In the genomic region with DNA sequence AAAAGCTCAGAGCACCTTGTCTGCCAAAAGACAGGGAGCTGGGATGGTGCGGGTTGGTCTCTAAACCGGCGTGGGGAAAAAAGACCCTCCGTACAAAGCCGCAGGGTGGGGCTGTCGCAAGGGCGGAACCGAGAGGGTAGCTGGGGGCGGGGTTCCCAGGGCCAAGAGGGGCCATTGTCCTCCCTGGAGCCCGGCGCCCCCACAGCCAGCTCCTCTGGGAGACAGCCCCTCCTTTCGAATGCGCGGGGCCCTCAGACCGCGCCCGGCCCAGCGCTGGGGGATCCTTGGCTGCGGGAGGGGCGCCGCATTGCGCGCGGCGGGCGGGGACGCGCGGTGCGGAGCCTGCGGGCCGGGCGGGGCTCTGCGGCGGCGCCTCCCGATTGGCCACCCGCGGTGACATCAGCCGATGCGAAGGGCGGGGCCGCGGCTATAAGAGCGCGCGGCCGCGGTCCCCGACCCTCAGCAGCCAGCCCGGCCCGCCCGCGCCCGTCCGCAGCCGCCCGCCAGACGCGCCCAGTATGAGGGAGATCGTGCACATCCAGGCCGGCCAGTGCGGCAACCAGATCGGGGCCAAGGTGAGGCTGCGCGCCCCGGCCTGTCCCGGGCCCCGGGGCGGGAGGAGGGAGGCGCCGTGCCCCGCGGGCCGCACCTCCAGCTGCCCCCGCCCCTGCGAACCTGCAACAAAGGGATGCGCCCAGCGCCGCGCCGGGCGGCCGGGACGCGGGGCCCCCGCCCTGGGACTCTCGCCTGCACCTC, we compare ENCODE assay signal across 8 cellular contexts. TPM values are rescaled to one million over a fixed set of nuclear protein-coding genes. Genes with fewer than 3 reads are reported as not detected.
DNase-seq lines count a peak whose midpoint lies in the region; ATAC-seq and TF ChIP-seq lines count a peak whose summit lies in the region.

TSS of gene TUBB3 (plus strand) at position 459 of the 756 bp plus-strand sequence. CDS start at position 519, 60 bp downstream.

- peak within 1 kb of the TSS; percentile 66 for H3K27ac ChIP-seq in 22Rv1

- no peaks in the 10 kb centered on the region for H3K36me3 Mint-ChIP-seq in dendritic cell treated with granulocyte-macrophage colony-stimulating factor and Interleukin-4, amounts not matched to agents 40 ng/mL and 50 ng/mL, for 4 days (ENCODE audit: low read depth)
- H3K36me3 Mint-ChIP-seq in stimulated activated effector memory CD8-positive, alpha-beta T cell treated with anti-CD3 and anti-CD28 coated beads, Interleukin-12 subunit alpha, Interleukin-12 subunit beta, amount 100 ng/mL, for 72 hours: peaks cover under 1% of the 10 kb centered on the region

- intact Hi-C loops in dendritic cell treated with granulocyte-macrophage colony-stimulating factor and Interleukin-4, amounts not matched to agents 40 ng/mL and 50 ng/mL, for 4 days (cut with micrococcal nuclease): loop anchor here (5.0 kb wide), 1 partner anchor 49 kb away; no protein-coding TSS in a partner anchor

- H3K27me3 Mint-ChIP-seq in dendritic cell treated with granulocyte-macrophage colony-stimulating factor and Interleukin-4, amounts not matched to agents 40 ng/mL and 50 ng/mL, for 4 days: peaks cover 82% of the 10 kb centered on the region

- peaks cover 63% of the 10 kb centered on the region for H3K4me1 Mint-ChIP-seq in dendritic cell treated with granulocyte-macrophage colony-stimulating factor and Interleukin-4, amounts not matched to agents 40 ng/mL and 50 ng/mL, for 4 days (ENCODE audit: low read depth)
- H3K4me1 Mint-ChIP-seq in stimulated activated effector memory CD8-positive, alpha-beta T cell treated with anti-CD3 and anti-CD28 coated beads, Interleukin-12 subunit alpha, Interleukin-12 subunit beta, amount 100 ng/mL, for 72 hours: peaks cover 43% of the 10 kb centered on the region

- DNase-seq in GDM1 (lab: John Stamatoyannopoulos, UW) (peak; percentile 44), MG63 (peak; percentile 99), kidney glomerular epithelial cell (lab: John Stamatoyannopoulos, UW) (peak; percentile 64)
- peak; percentile 49 to 86 for DNase-seq in stimulated activated effector memory CD8-positive, alpha-beta T cell treated with anti-CD3 and anti-CD28 coated beads, Interleukin-12 subunit alpha, Interleukin-12 subunit beta, amount 100 ng/mL, for 72 hours (ENCODE audit: low spot score in 2 of 2)

- ATAC-seq in SK-N-SH treated with all-trans-retinoic acid at 6 μM for 48 hours (peak; percentile 28), GM18511 (IDR thresholded peaks at IDR 0.05; ENCODE audit: unreplicated experiment) (no peak)
- peak; percentile 62 for ATAC-seq in stimulated activated effector memory CD8-positive, alpha-beta T cell treated with anti-CD3 and anti-CD28 coated beads, Interleukin-12 subunit alpha, Interleukin-12 subunit beta, amount 100 ng/mL, for 72 hours

- H3K9me3 ChIP-seq in MG63: no peaks in the 10 kb centered on the region

- H3K4me3 ChIP-seq in MG63: peak within 1 kb of the TSS; percentile 84

- no peaks in the 10 kb centered on the region for H3K9me3 Mint-ChIP-seq in dendritic cell treated with granulocyte-macrophage colony-stimulating factor and Interleukin-4, amounts not matched to agents 40 ng/mL and 50 ng/mL, for 4 days
- H3K9me3 Mint-ChIP-seq in stimulated activated effector memory CD8-positive, alpha-beta T cell treated with anti-CD3 and anti-CD28 coated beads, Interleukin-12 subunit alpha, Interleukin-12 subunit beta, amount 100 ng/mL, for 72 hours: no peaks in the 10 kb centered on the region

- peak within 1 kb of the TSS; percentile 71 for H3K4me3 Mint-ChIP-seq in dendritic cell treated with granulocyte-macrophage colony-stimulating factor and Interleukin-4, amounts not matched to agents 40 ng/mL and 50 ng/mL, for 4 days
- H3K4me3 Mint-ChIP-seq in stimulated activated effector memory CD8-positive, alpha-beta T cell treated with anti-CD3 and anti-CD28 coated beads, Interleukin-12 subunit alpha, Interleukin-12 subunit beta, amount 100 ng/mL, for 72 hours: peak within 1 kb of the TSS; percentile 66

- H3K36me3 ChIP-seq in MG63: peaks cover 18% of the 10 kb centered on the region

- no peak; the same call in 1 of the 2 replicates for TF ChIP-seq CTCF in 22Rv1 (IDR thresholded peaks at IDR 0.05)

- H3K27ac Mint-ChIP-seq in dendritic cell treated with granulocyte-macrophage colony-stimulating factor and Interleukin-4, amounts not matched to agents 40 ng/mL and 50 ng/mL, for 4 days: peak within 1 kb of the TSS; percentile 44
- H3K27ac Mint-ChIP-seq in stimulated activated effector memory CD8-positive, alpha-beta T cell treated with anti-CD3 and anti-CD28 coated beads, Interleukin-12 subunit alpha, Interleukin-12 subunit beta, amount 100 ng/mL, for 72 hours: no peak within 1 kb of the TSS

- no peaks in the 10 kb centered on the region for H3K27me3 ChIP-seq in MG63

TF ChIP-seq in SK-N-SH treated with all-trans-retinoic acid at 6 μM for 48 hours, 23 proteins besides CTCF, POLR2A, EP300 and RAD21:
- TF ChIP-seq TSHZ2 (CRISPR knock-in tag; IDR thresholded peaks at IDR 0.05) (0 out of 2 replicates have a peak, but pooled peaks have one; percentile 10), CSDC2 (CRISPR knock-in tag; IDR thresholded peaks at IDR 0.05) (no peak), SNAI2 (CRISPR knock-in tag; IDR thresholded peaks at IDR 0.05) (no peak), ZC3H10 (CRISPR knock-in tag; IDR thresholded peaks at IDR 0.05) (no peak), ZNF70 (CRISPR knock-in tag; IDR thresholded peaks at IDR 0.05) (0 out of 2 replicates have a peak, but pooled peaks have one; percentile 28), OSR1 (CRISPR knock-in tag; IDR thresholded peaks at IDR 0.05) (no peak), ISL1 (CRISPR knock-in tag; IDR thresholded peaks at IDR 0.05) (no peak), RARB (CRISPR knock-in tag; IDR thresholded peaks at IDR 0.05) (no peak), TCF4 (CRISPR knock-in tag; IDR thresholded peaks at IDR 0.05; ENCODE audit: borderline replicate concordance) (no peak), GLIS3 (CRISPR knock-in tag; IDR thresholded peaks at IDR 0.05) (0 out of 2 replicates have a peak, but pooled peaks have one; percentile 32)
- TF ChIP-seq, protein P1, sequence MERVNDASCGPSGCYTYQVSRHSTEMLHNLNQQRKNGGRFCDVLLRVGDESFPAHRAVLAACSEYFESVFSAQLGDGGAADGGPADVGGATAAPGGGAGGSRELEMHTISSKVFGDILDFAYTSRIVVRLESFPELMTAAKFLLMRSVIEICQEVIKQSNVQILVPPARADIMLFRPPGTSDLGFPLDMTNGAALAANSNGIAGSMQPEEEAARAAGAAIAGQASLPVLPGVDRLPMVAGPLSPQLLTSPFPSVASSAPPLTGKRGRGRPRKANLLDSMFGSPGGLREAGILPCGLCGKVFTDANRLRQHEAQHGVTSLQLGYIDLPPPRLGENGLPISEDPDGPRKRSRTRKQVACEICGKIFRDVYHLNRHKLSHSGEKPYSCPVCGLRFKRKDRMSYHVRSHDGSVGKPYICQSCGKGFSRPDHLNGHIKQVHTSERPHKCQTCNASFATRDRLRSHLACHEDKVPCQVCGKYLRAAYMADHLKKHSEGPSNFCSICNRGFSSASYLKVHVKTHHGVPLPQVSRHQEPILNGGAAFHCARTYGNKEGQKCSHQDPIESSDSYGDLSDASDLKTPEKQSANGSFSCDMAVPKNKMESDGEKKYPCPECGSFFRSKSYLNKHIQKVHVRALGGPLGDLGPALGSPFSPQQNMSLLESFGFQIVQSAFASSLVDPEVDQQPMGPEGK (CRISPR knock-in tag; IDR thresholded peaks at IDR 0.05; ENCODE audit: borderline replicate concordance): no peak

RNA-seq across cellular contexts. Expression of gene TUBB3, which starts in this region (rescaled TPM):
- total RNA-seq in MG63 (2014; rRNA removed; shearing (Covaris generic); ENCODE audit: low replicate concordance): 803 and 1,289 TPM in 2 replicates

Comparison
In these comparisons a context has a peak if more than half of its experiments do, and no peak if none do; other contexts are left out.
1. DNase-seq: peak in every context shown above with its lines; median percentile 99 in MG63; 68 in stimulated activated effector memory CD8-positive, alpha-beta T cell treated with anti-CD3 and anti-CD28 coated beads, Interleukin-12 subunit alpha, Interleukin-12 subunit beta, amount 100 ng/mL, for 72 hours; 64 in kidney glomerular epithelial cell; 44 in GDM1.